Comparison of ENCODE assay signal across 8 cellular contexts in genomic region chr1:212792396-212792908, GRCh38. TPM values are rescaled to one million over a fixed set of nuclear protein-coding genes. Genes with fewer than 3 reads are reported as not detected.
A peak's percentile ranks its signal among the peaks of the same experiment; 100 is the strongest.
DNase-seq lines count a peak whose midpoint lies in the region; ATAC-seq and TF ChIP-seq lines count a peak whose summit lies in the region.

No MANE protein-coding gene starts in this region.

- peak overlapping the region; percentile 96 for H3K27ac Mint-ChIP-seq in activated CD4-positive, alpha-beta T cell treated with anti-CD3 and anti-CD28 coated beads, Interleukin-2, amount 10 ng/mL, durations not matched to agents 24 days and 14 days

- intact Hi-C loops in activated CD4-positive, alpha-beta T cell treated with anti-CD3 and anti-CD28 coated beads, Interleukin-2, amount 10 ng/mL, durations not matched to agents 24 days and 14 days (cut with micrococcal nuclease): no loop called here
- intact Hi-C loops in posterior vena cava (cut with DNase I): no loop called here

- H3K4me1 ChIP-seq in adipocyte (ENCODE audit: control insufficient read depth, insufficient read depth, low read length): peaks cover 14% of the 10 kb centered on the region
- H3K4me1 ChIP-seq in thoracic aorta (ENCODE audit: control insufficient read depth in 1 of 2, low read depth in 2 of 2): peaks cover 13 to 29% of the 10 kb centered on the region in 2 donors

- H3K36me3 Mint-ChIP-seq in activated CD4-positive, alpha-beta T cell treated with anti-CD3 and anti-CD28 coated beads, Interleukin-2, amount 10 ng/mL, durations not matched to agents 24 days and 14 days (ENCODE audit: low read depth): peaks cover 21% of the 10 kb centered on the region

- no peaks in the 10 kb centered on the region for H3K27me3 ChIP-seq in adipocyte (replicated peaks; ENCODE audit: control insufficient read depth, insufficient read depth, low read length)
- no peaks in the 10 kb centered on the region for H3K27me3 ChIP-seq in thoracic aorta (replicated peaks; ENCODE audit: insufficient read depth)

- H3K9me3 ChIP-seq in adipocyte (ENCODE audit: control insufficient read depth, low read length): no peaks in the 10 kb centered on the region
- H3K9me3 ChIP-seq in thoracic aorta: no peaks in the 10 kb centered on the region

- H3K4me3 ChIP-seq in adipocyte (ENCODE audit: low read length) (peak overlapping the region; percentile 92), thoracic aorta (peak overlapping the region; percentile 95)

- peak overlapping the region; percentile 93 for H3K4me3 Mint-ChIP-seq in activated CD4-positive, alpha-beta T cell treated with anti-CD3 and anti-CD28 coated beads, Interleukin-2, amount 10 ng/mL, durations not matched to agents 24 days and 14 days

- DNase-seq in activated CD4-positive, alpha-beta T cell treated with anti-CD3 and anti-CD28 coated beads, Interleukin-2, amount 10 ng/mL, durations not matched to agents 24 days and 14 days: no peak
- no peak for DNase-seq in activated CD4-positive, alpha-beta T cell treated with anti-CD3 and anti-CD28 coated beads, Interleukin-2, amount 50 U/mL, for 4 hours
- no peak for DNase-seq in adipocyte (ENCODE audit: low read depth)
- peak; percentile 25 for DNase-seq in left kidney (ENCODE audit: low read depth, low spot score)
- no peak for DNase-seq in thoracic aorta (ENCODE audit: low spot score)
- DNase-seq in posterior vena cava (ENCODE audit: low spot score): no peak

- peaks cover 5% of the 10 kb centered on the region for H3K9me3 Mint-ChIP-seq in activated CD4-positive, alpha-beta T cell treated with anti-CD3 and anti-CD28 coated beads, Interleukin-2, amount 10 ng/mL, durations not matched to agents 24 days and 14 days

- H3K27ac ChIP-seq in thoracic aorta: peak overlapping the region; percentile 87 to 89

- H3K27me3 Mint-ChIP-seq in activated CD4-positive, alpha-beta T cell treated with anti-CD3 and anti-CD28 coated beads, Interleukin-2, amount 10 ng/mL, durations not matched to agents 24 days and 14 days: no peaks in the 10 kb centered on the region

- ATAC-seq in thoracic aorta (ENCODE audit: insufficient number of reproducible peaks, low FRiP score, low read depth) (no peak), GM21723 (IDR thresholded peaks at IDR 0.05; ENCODE audit: unreplicated experiment) (no peak), HG03469 (IDR thresholded peaks at IDR 0.05; ENCODE audit: unreplicated experiment) (no peak)

- peaks cover 26% of the 10 kb centered on the region for H3K4me1 Mint-ChIP-seq in activated CD4-positive, alpha-beta T cell treated with anti-CD3 and anti-CD28 coated beads, Interleukin-2, amount 10 ng/mL, durations not matched to agents 24 days and 14 days

- TF ChIP-seq CTCF in thoracic aorta (IDR thresholded peaks at IDR 0.05): no peak

- H3K36me3 ChIP-seq in adipocyte (ENCODE audit: control insufficient read depth, insufficient read depth, low read length, severe bottlenecking): peaks cover 21% of the 10 kb centered on the region
- H3K36me3 ChIP-seq in thoracic aorta: peaks cover 6% of the 10 kb centered on the region

- peak overlapping the region; percentile 98 for H3K9ac ChIP-seq in adipocyte (ENCODE audit: low read length)

RNA-seq across cellular contexts. Expression of gene TATDN3, which starts 0.8 kb away (rescaled TPM):
- total RNA-seq in activated CD4-positive, alpha-beta T cell treated with anti-CD3 and anti-CD28 coated beads, Interleukin-2, amount 10 ng/mL, durations not matched to agents 24 days and 14 days: 15.1 and 16.2 TPM in 2 replicates
- 1 to 10 TPM; 8.1 to 8.9 TPM for total RNA-seq in thoracic aorta
- total RNA-seq in posterior vena cava: 10 to 100 TPM; 11.4 to 12.2 TPM

RNA-seq across cellular contexts. Expression of gene NSL1, which starts 0.9 kb away (rescaled TPM):
- 37.3 and 40.0 TPM in 2 replicates for total RNA-seq in activated CD4-positive, alpha-beta T cell treated with anti-CD3 and anti-CD28 coated beads, Interleukin-2, amount 10 ng/mL, durations not matched to agents 24 days and 14 days
- total RNA-seq in thoracic aorta (10 to 100 TPM; 43.2 to 44.3 TPM), posterior vena cava (10 to 100 TPM; 29.1 to 33.4 TPM)

RNA-seq across cellular contexts. Expression of gene SPATA45, which starts 55.0 kb away (rescaled TPM):
- total RNA-seq in activated CD4-positive, alpha-beta T cell treated with anti-CD3 and anti-CD28 coated beads, Interleukin-2, amount 10 ng/mL, durations not matched to agents 24 days and 14 days: not detected in 2 replicates
- not detected for total RNA-seq in thoracic aorta
- not detected for total RNA-seq in posterior vena cava
